ENCODE assay signal across 8 cellular contexts in genomic region chr3:104564045-104564643, GRCh38.
A peak's percentile ranks its signal among the peaks of the same experiment; 100 is the strongest.
DNase-seq lines count a peak whose midpoint lies in the region; ATAC-seq and TF ChIP-seq lines count a peak whose summit lies in the region.

No MANE protein-coding gene starts in this region.

- H3K9me3 ChIP-seq in Panc1 (ENCODE audit: control insufficient read depth, insufficient read depth, low read depth, low read length), result no peaks in the 10 kb centered on the region

- H3K27me3 ChIP-seq in Panc1 (ENCODE audit: control insufficient read depth, insufficient read depth, low read length), result no peaks in the 10 kb centered on the region

- CTCF ChIA-PET in Panc1 (lab: Charles Lee), result no interaction called here

- H3K9me3 Mint-ChIP-seq in natural killer cell, result no peaks in the 10 kb centered on the region
- no peaks in the 10 kb centered on the region for H3K9me3 Mint-ChIP-seq in natural killer cell treated with Interleukin-12 subunit alpha and Interleukin-12 subunit beta and Interleukin-15 and Interleukin-18, amount 100 ng/mL, for 72 hours

- DNase-seq in natural killer cell (no peak), Panc1 (ENCODE audit: low read depth, low spot score) (peak; percentile 5), activated T-helper 1 cell treated with Interleukin-2 at 50 U/mL for 16 hours (ENCODE audit: low read depth) (peak; percentile 22), germinal center (ENCODE audit: low spot score) (peak; percentile 8)
- no peak for DNase-seq in natural killer cell treated with Interleukin-12 subunit alpha and Interleukin-12 subunit beta and Interleukin-15 and Interleukin-18, amount 100 ng/mL, for 72 hours (ENCODE audit: low spot score)
- peak; percentile 27 to 64 (median 46) for DNase-seq in stimulated activated CD4-positive, alpha-beta T cell treated with anti-CD3 and anti-CD28 coated beads, Interleukin-12 subunit alpha, Interleukin-12 subunit beta, amount 100 ng/mL, for 48 hours (ENCODE audit: low read depth in 2 of 3, low spot score in 1 of 3)

- no TSS peak for BruUV-seq in Panc1 (replicated peaks; lab: Mats Ljungman, UMichigan)

- POLR2A ChIA-PET in Panc1 (lab: Charles Lee), result no interaction called here

- no peak overlapping the region for H3K4me3 Mint-ChIP-seq in natural killer cell
- no peak overlapping the region for H3K4me3 Mint-ChIP-seq in natural killer cell treated with Interleukin-12 subunit alpha and Interleukin-12 subunit beta and Interleukin-15 and Interleukin-18, amount 100 ng/mL, for 72 hours

- TF ChIP-seq CTCF in natural killer cell (IDR thresholded peaks at IDR 0.05), result peak; percentile 61
- peak; percentile 63; the same call in 1 of the 2 replicates for TF ChIP-seq CTCF in Panc1 (IDR thresholded peaks at IDR 0.05)

- H3K27ac Mint-ChIP-seq in natural killer cell, result no peak overlapping the region
- no peak overlapping the region for H3K27ac Mint-ChIP-seq in natural killer cell treated with Interleukin-12 subunit alpha and Interleukin-12 subunit beta and Interleukin-15 and Interleukin-18, amount 100 ng/mL, for 72 hours

- H3K4me1 Mint-ChIP-seq in natural killer cell, result no peaks in the 10 kb centered on the region
- no peaks in the 10 kb centered on the region for H3K4me1 Mint-ChIP-seq in natural killer cell treated with Interleukin-12 subunit alpha and Interleukin-12 subunit beta and Interleukin-15 and Interleukin-18, amount 100 ng/mL, for 72 hours (ENCODE audit: low read depth in 2 of 2)

- no peak overlapping the region for H3K27ac ChIP-seq in Panc1 (ENCODE audit: low read length)

- no peaks in the 10 kb centered on the region for H3K27me3 Mint-ChIP-seq in natural killer cell (ENCODE audit: low read depth in 2 of 2)
- no peaks in the 10 kb centered on the region for H3K27me3 Mint-ChIP-seq in natural killer cell treated with Interleukin-12 subunit alpha and Interleukin-12 subunit beta and Interleukin-15 and Interleukin-18, amount 100 ng/mL, for 72 hours

- in situ Hi-C loops in Panc1 (cut with HindIII; ENCODE audit: low pct_unique_long_range_greater_than_20kb, low sequenced_read_pairs), result no loop called here

- ATAC-seq in natural killer cell (no peak), Panc1 (no peak), GM18502 (IDR thresholded peaks at IDR 0.05; ENCODE audit: poor library complexity, unreplicated experiment) (no peak), HG03095 (IDR thresholded peaks at IDR 0.05; ENCODE audit: unreplicated experiment) (no peak)
- ATAC-seq in natural killer cell treated with Interleukin-12 subunit alpha and Interleukin-12 subunit beta and Interleukin-15 and Interleukin-18, amount 100 ng/mL, for 72 hours, result no peak

- H3K4me1 ChIP-seq in Panc1 (ENCODE audit: control insufficient read depth, insufficient read depth, low read length), result no peaks in the 10 kb centered on the region

- no peaks in the 10 kb centered on the region for H3K36me3 Mint-ChIP-seq in natural killer cell
- H3K36me3 Mint-ChIP-seq in natural killer cell treated with Interleukin-12 subunit alpha and Interleukin-12 subunit beta and Interleukin-15 and Interleukin-18, amount 100 ng/mL, for 72 hours, result no peaks in the 10 kb centered on the region

- H3K4me3 ChIP-seq in Panc1 (ENCODE audit: low read depth in 2 of 2, low read length in 2 of 2), result no peak overlapping the region

- intact Hi-C loops in natural killer cell (cut with micrococcal nuclease) (loop anchor here (10.0 kb wide), 1 partner anchor 1889 kb away; no protein-coding TSS in a partner anchor), Panc1 (cut with micrococcal nuclease; ENCODE audit: unreplicated experiment) (no loop called here)

- H3K36me3 ChIP-seq in Panc1 (ENCODE audit: control insufficient read depth, insufficient read depth, low read length), result no peaks in the 10 kb centered on the region

Comparison
In these comparisons a context has a peak if more than half of its experiments do, and no peak if none do; other contexts are left out.
1. DNase-seq: peak in Panc1 (single experiment), activated T-helper 1 cell treated with Interleukin-2 at 50 U/mL for 16 hours (single experiment), germinal center (single experiment) and stimulated activated CD4-positive, alpha-beta T cell treated with anti-CD3 and anti-CD28 coated beads, Interleukin-12 subunit alpha, Interleukin-12 subunit beta, amount 100 ng/mL, for 48 hours (3 of 3); none in natural killer cell (single experiment) and natural killer cell treated with Interleukin-12 subunit alpha and Interleukin-12 subunit beta and Interleukin-15 and Interleukin-18, amount 100 ng/mL, for 72 hours (single experiment).